13 cellular contexts compared by ENCODE assay signal in the genomic region with DNA sequence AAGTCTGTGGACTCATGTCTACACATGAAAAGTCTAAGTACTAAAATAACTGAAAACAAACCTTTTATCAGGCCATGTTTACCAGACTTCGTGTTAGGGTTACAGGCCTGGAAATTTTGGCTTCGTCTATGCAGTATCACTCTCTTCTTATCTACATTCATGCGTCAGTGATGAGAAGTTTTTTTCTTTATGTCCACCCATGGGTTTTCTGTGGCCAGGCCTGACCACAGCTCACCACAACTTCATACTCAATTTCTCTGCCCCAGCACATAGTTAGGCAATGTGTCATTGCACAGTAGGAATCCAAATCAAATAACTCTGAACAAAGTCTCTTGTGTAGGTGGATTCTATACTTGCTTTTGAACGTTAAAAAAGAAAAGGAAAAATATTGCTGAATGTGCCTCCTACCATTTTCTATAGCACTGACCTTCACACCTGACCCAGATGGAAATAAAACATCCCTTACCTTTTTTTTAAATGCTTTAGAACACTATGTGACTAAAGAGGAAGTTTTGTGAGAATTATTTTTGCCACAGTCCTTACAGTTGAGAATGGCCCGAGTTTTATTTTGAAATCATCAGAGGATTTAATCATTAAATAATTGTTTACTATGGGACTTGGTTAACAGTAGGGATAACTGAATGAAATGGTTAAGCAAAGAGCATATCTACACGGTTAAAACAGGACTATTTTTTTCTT.
DNase-seq lines count a peak whose midpoint lies in the region; ATAC-seq, FAIRE-seq and TF ChIP-seq lines count a peak whose summit lies in the region.
"Had no signal": no experiment of that assay in that cellular context is flagged by ENCODE, and none has a peak within 500 bp of the region (broad histone marks: within the 10 kb centered on the region; RNA-seq: fewer than 3 reads in every experiment).

No MANE protein-coding gene starts in this region.

- no peaks in the 10 kb centered on the region for H3K79me2 ChIP-seq in PC-3 (ENCODE audit: low read length)

- H3K9me3 Mint-ChIP-seq in chondrocyte (ENCODE audit: low read depth): no peaks in the 10 kb centered on the region

- H3K4me1 ChIP-seq in PC-3 (ENCODE audit: insufficient read depth, low read length) (peaks cover 5% of the 10 kb centered on the region; the same call in 1 of the 2 replicates), kidney (ENCODE audit: control insufficient read depth in 1 of 2, insufficient read depth in 1 of 2, low read depth in 1 of 2, low read length in 2 of 2) (no peaks in the 10 kb centered on the region)
- H3K4me1 ChIP-seq: esophagus squamous epithelium had no signal

- H3K4me1 Mint-ChIP-seq in chondrocyte (ENCODE audit: low read depth): peaks cover 6% of the 10 kb centered on the region

- no TSS peak for BruUV-seq in PC-3 (replicated peaks; lab: Mats Ljungman, UMichigan)

- H3K27me3 Mint-ChIP-seq in chondrocyte (ENCODE audit: low read depth): no peaks in the 10 kb centered on the region

- H3K36me3 Mint-ChIP-seq in chondrocyte (ENCODE audit: low read depth): no peaks in the 10 kb centered on the region

- POLR2A ChIA-PET in PC-3 (lab: Charles Lee; ENCODE audit: unreplicated experiment): no interaction called here

- no peak overlapping the region for H3K9ac ChIP-seq in PC-3 (ENCODE audit: low read length)
- H3K9ac ChIP-seq in kidney (ENCODE audit: low read length in 2 of 2): no peak overlapping the region

- FAIRE-seq in GM18507 (lab: Jason Lieb, UNC) (peak; percentile 46), kidney (lab: Jason Lieb, UNC) (no peak)
- FAIRE-seq: D721Med, small intestine had no signal

- no peaks in the 10 kb centered on the region for H3K9me2 ChIP-seq in PC-3 (replicated peaks; ENCODE audit: low read length)

- no peak for DNase-seq in GM18507 (ENCODE audit: extremely low spot score, insufficient read length, low read depth)
- DNase-seq in PC-3: peak; percentile 72
- DNase-seq in chondrocyte (ENCODE audit: low spot score): no peak
- DNase-seq in midbrain (lab: John Stamatoyannopoulos, UW): peak; percentile 1
- DNase-seq in GF-D8 (lab: John Stamatoyannopoulos, UW): no peak
- no peak for DNase-seq in kidney
- DNase-seq: activated CD4-positive, alpha-beta T cell treated with anti-CD3 and anti-CD28 coated beads, Interleukin-2, amount 50 U/mL, for 4 hours; esophagus squamous epithelium; GOT3; small intestine had no signal

- no peak overlapping the region for H3K27ac ChIP-seq in PC-3 (ENCODE audit: low read length)
- H3K27ac ChIP-seq in kidney (ENCODE audit: low read depth in 2 of 2, low read length in 2 of 2): no peak overlapping the region
- H3K27ac ChIP-seq: esophagus squamous epithelium had no signal

- H3K4me3 Mint-ChIP-seq in chondrocyte (ENCODE audit: unreplicated experiment): no peak overlapping the region

- TF ChIP-seq CTCF in PC-3 (conservative IDR thresholded peaks at IDR 0.05; ENCODE audit: low read depth, low read length) (no peak), chondrocyte (IDR thresholded peaks at IDR 0.05) (no peak), kidney (IDR thresholded peaks at IDR 0.05; ENCODE audit: borderline replicate concordance, extremely low read depth, insufficient read depth) (no peak)

- H3K36me3 ChIP-seq in PC-3 (ENCODE audit: low read depth, low read length) (no peaks in the 10 kb centered on the region), kidney (ENCODE audit: control insufficient read depth in 1 of 2, insufficient read depth in 2 of 2, low read length in 2 of 2) (no peaks in the 10 kb centered on the region)
- H3K36me3 ChIP-seq: esophagus squamous epithelium had no signal

- H3K4me2 ChIP-seq in PC-3 (ENCODE audit: low read length): 0 out of 2 replicates have a peak overlapping the region, but pooled peaks have one; percentile 17

- CTCF ChIA-PET in PC-3 (lab: Charles Lee): no interaction called here

- no peaks in the 10 kb centered on the region for H3K9me3 ChIP-seq in PC-3 (ENCODE audit: low read length)
- H3K9me3 ChIP-seq in kidney (ENCODE audit: control insufficient read depth in 1 of 2, low read length in 2 of 2): no peaks in the 10 kb centered on the region
- H3K9me3 ChIP-seq: esophagus squamous epithelium had no signal

- no peaks in the 10 kb centered on the region for H4K20me1 ChIP-seq in PC-3 (ENCODE audit: low read length)

- H3K27me3 ChIP-seq in PC-3 (ENCODE audit: low read length): no peaks in the 10 kb centered on the region
- H3K27me3 ChIP-seq: esophagus squamous epithelium had no signal

- peak overlapping the region; percentile 53 for H3K27ac Mint-ChIP-seq in chondrocyte (ENCODE audit: unreplicated experiment)

- H3K4me3 ChIP-seq in PC-3 (ENCODE audit: low read length) (no peak overlapping the region), kidney (ENCODE audit: low read length in 2 of 2) (no peak overlapping the region)
- H3K4me3 ChIP-seq: esophagus squamous epithelium had no signal

- H2AFZ ChIP-seq in PC-3 (ENCODE audit: low read length): no peak overlapping the region

- no peaks in the 10 kb centered on the region for H3F3A ChIP-seq in PC-3 (ENCODE audit: low read length, unreplicated experiment)

- peak; percentile 64 for ATAC-seq in PC-3
- ATAC-seq in HG03196 (IDR thresholded peaks at IDR 0.05; ENCODE audit: unreplicated experiment): no peak
- ATAC-seq in GM21786 (IDR thresholded peaks at IDR 0.05; ENCODE audit: unreplicated experiment): no peak

- intact Hi-C loops in PC-3 (cut with micrococcal nuclease): no loop called here
- intact Hi-C loops in kidney (cut with DNase I): no loop called here

Comparison
In these comparisons a context has a peak if more than half of its experiments do, and no peak if none do; other contexts are left out.
1. DNase-seq: peak in PC-3 (single experiment) and midbrain (single experiment); none in GM18507 (single experiment), chondrocyte (single experiment), GF-D8 (single experiment) and kidney (single experiment).